In the genomic region with DNA sequence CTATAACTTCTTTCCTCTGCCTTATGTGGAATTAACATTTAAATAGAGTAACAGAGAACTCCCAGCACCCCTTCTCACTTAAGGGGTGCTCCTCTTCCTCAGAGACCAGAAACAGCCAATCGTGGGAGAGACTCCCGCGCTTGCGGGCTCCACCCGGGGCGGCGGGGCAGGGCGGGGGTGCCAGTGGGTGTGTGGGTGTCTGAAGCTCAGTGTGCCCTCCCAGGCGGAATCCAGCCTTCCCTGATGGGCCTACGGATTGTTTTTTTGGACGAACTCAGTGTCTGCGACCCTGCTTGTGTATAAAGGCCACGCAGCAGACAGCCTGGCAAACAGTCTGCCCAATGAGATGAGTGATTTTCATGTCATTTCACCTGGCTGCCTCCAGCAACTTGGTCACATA, we compare ENCODE assay signal across 21 cellular contexts.
"Had no signal": no experiment of that assay in that cellular context is flagged by ENCODE, and none has a peak within 500 bp of the region (broad histone marks: within the 10 kb centered on the region; RNA-seq: fewer than 3 reads in every experiment).

No MANE protein-coding gene starts in this region.

- H3K4me3 ChIP-seq: gastrocnemius medialis, heart right ventricle, tibial artery, vagina had no signal

- H3K4me3 Mint-ChIP-seq: activated CD4-positive, alpha-beta memory T cell treated with anti-CD3 and anti-CD28 coated beads for 36 hours; activated naive CD8-positive, alpha-beta T cell treated with anti-CD3 and anti-CD28 coated beads, Interleukin-2, amount 10 ng/mL, durations not matched to agents 7 days and 5 days; stimulated activated effector memory CD8-positive, alpha-beta T cell treated with anti-CD3 and anti-CD28 coated beads, Interleukin-12 subunit alpha, Interleukin-12 subunit beta, amount 100 ng/mL, for 72 hours; T-cell had no signal

- H3K9ac ChIP-seq: parathyroid adenoma had no signal

- H3K27ac Mint-ChIP-seq: activated CD4-positive, alpha-beta memory T cell treated with anti-CD3 and anti-CD28 coated beads for 36 hours had no signal

- H3K9me3 ChIP-seq: gastrocnemius medialis, heart right ventricle, tibial artery, vagina had no signal

- ATAC-seq: gastrocnemius medialis; heart right ventricle; left lobe of liver; naive thymus-derived CD8-positive, alpha-beta T cell; stimulated activated effector memory CD8-positive, alpha-beta T cell treated with anti-CD3 and anti-CD28 coated beads, Interleukin-12 subunit alpha, Interleukin-12 subunit beta, amount 100 ng/mL, for 72 hours; T-cell had no signal

- H3K4me1 ChIP-seq: parathyroid adenoma had no signal

- H3K9me3 Mint-ChIP-seq: activated CD4-positive, alpha-beta memory T cell treated with anti-CD3 and anti-CD28 coated beads for 36 hours; activated naive CD8-positive, alpha-beta T cell treated with anti-CD3 and anti-CD28 coated beads, Interleukin-2, amount 10 ng/mL, durations not matched to agents 7 days and 5 days; naive thymus-derived CD8-positive, alpha-beta T cell; stimulated activated effector memory CD8-positive, alpha-beta T cell treated with anti-CD3 and anti-CD28 coated beads, Interleukin-12 subunit alpha, Interleukin-12 subunit beta, amount 100 ng/mL, for 72 hours; T-cell had no signal

- H3K27me3 Mint-ChIP-seq: activated CD4-positive, alpha-beta memory T cell treated with anti-CD3 and anti-CD28 coated beads for 36 hours; activated naive CD8-positive, alpha-beta T cell treated with anti-CD3 and anti-CD28 coated beads, Interleukin-2, amount 10 ng/mL, durations not matched to agents 7 days and 5 days; naive thymus-derived CD8-positive, alpha-beta T cell; T-cell had no signal

- DNase-seq: activated CD4-positive, alpha-beta memory T cell treated with anti-CD3 and anti-CD28 coated beads for 36 hours; activated gamma-delta T cell; activated naive CD8-positive, alpha-beta T cell treated with anti-CD3 and anti-CD28 coated beads, Interleukin-2, amount 10 ng/mL, durations not matched to agents 7 days and 5 days; activated T-cell treated with anti-CD3 and anti-CD28 coated beads, Interleukin-2, amount 50 U/mL, for 48 hours; anterior cingulate cortex; dermis blood vessel endothelial cell; erythroblast; gastrocnemius medialis; heart right ventricle; islet precursor cell; mammary epithelial cell; naive thymus-derived CD8-positive, alpha-beta T cell; retina; stimulated activated CD4-positive, alpha-beta T cell treated with anti-CD3 and anti-CD28 coated beads, Interleukin-12 subunit alpha, Interleukin-12 subunit beta, amount 100 ng/mL, for 4 hours; stimulated activated CD4-positive, alpha-beta T cell treated with anti-CD3 and anti-CD28 coated beads, Interleukin-2, amount 100 ng/mL, for 24 hours; T-cell; tibial artery had no signal

- H3K27ac ChIP-seq: gastrocnemius medialis, heart right ventricle, parathyroid adenoma, tibial artery, vagina had no signal

- H3K27me3 ChIP-seq: gastrocnemius medialis, heart right ventricle, tibial artery, vagina had no signal
